9 cellular contexts compared by ENCODE assay signal in genomic region chr16:47523342-47524006, GRCh38.
A peak's percentile ranks its signal among the peaks of the same experiment; 100 is the strongest.
DNase-seq lines count a peak whose midpoint lies in the region; ATAC-seq and TF ChIP-seq lines count a peak whose summit lies in the region.
"Had no signal": no experiment of that assay in that cellular context is flagged by ENCODE, and none has a peak within 500 bp of the region (broad histone marks: within the 10 kb centered on the region; RNA-seq: fewer than 3 reads in every experiment).

No MANE protein-coding gene starts in this region.

- POLR2A ChIA-PET in CD4-positive, alpha-beta memory T cell (lab: Charles Lee; ENCODE audit: partially characterized antibody), result no interaction called here

- DNase-seq in GM06990 (ENCODE audit: extremely low read depth, insufficient read length) (peak; percentile 57), germinal center (ENCODE audit: low spot score) (peak; percentile 57), A172 (ENCODE audit: low spot score) (no peak)
- no peak for DNase-seq in activated T-cell treated with anti-CD3 and anti-CD28 coated beads, Interleukin-2, amount 50 U/mL, for 48 hours
- DNase-seq in CD4-positive, alpha-beta memory T cell, result no peak
- DNase-seq in stimulated activated CD4-positive, alpha-beta T cell treated with anti-CD3 and anti-CD28 coated beads, Interleukin-4, amount 100 ng/mL, for 1 hour, result no peak

- no peaks in the 10 kb centered on the region for H3K27me3 Mint-ChIP-seq in CD4-positive, alpha-beta memory T cell

- peaks cover 31 to 42% of the 10 kb centered on the region in 2 donors for H3K36me3 Mint-ChIP-seq in CD4-positive, alpha-beta memory T cell

- H3K4me1 Mint-ChIP-seq in CD4-positive, alpha-beta memory T cell, result peaks cover 5 to 17% (median 13%) of the 10 kb centered on the region in 4 donors

- H3K36me3 ChIP-seq in GM06990 (ENCODE audit: control insufficient read depth, insufficient read depth, low read length), result no peaks in the 10 kb centered on the region; the same call in none of the 2 replicates
- no peaks in the 10 kb centered on the region for H3K36me3 ChIP-seq in CD4-positive, alpha-beta memory T cell (ENCODE audit: insufficient read depth, low read length)

- H3K9me3 Mint-ChIP-seq in CD4-positive, alpha-beta memory T cell, result peaks cover 0 to 2% (median 0%) of the 10 kb centered on the region in 8 donors

- H3K27ac Mint-ChIP-seq in CD4-positive, alpha-beta memory T cell, result peak overlapping the region in 3 of 7 donors; percentile 10 to 43 (median 30)

- ATAC-seq in GM21367 (IDR thresholded peaks at IDR 0.05; ENCODE audit: unreplicated experiment) (peak; percentile 99), HG03442 (IDR thresholded peaks at IDR 0.05; ENCODE audit: unreplicated experiment) (peak; percentile 99)
- ATAC-seq: SK-N-SH treated with all-trans-retinoic acid at 6 μM for 48 hours had no signal

- intact Hi-C loops in CD4-positive, alpha-beta memory T cell (cut with micrococcal nuclease), result no loop called here

- H3K4me3 Mint-ChIP-seq in CD4-positive, alpha-beta memory T cell, result peak overlapping the region in 1 of 8 donors; percentile 8

- H3K27me3 ChIP-seq in GM06990 (replicated peaks; ENCODE audit: control insufficient read depth, insufficient read depth, low read length), result no peaks in the 10 kb centered on the region
- H3K27me3 ChIP-seq in CD4-positive, alpha-beta memory T cell (ENCODE audit: insufficient read depth, low read length), result no peaks in the 10 kb centered on the region

- no peak overlapping the region for H3K27ac ChIP-seq in CD4-positive, alpha-beta memory T cell (ENCODE audit: low read depth, low read length)

- H3K4me3 ChIP-seq in GM06990 (replicated peaks; ENCODE audit: low read depth, low read length), result no peak overlapping the region
- no peak overlapping the region for H3K4me3 ChIP-seq in CD4-positive, alpha-beta memory T cell (ENCODE audit: low read length in 2 of 2)

- CTCF ChIA-PET in CD4-positive, alpha-beta memory T cell (lab: Charles Lee; ENCODE audit: partially characterized antibody), result no interaction called here

- H3K9me3 ChIP-seq in CD4-positive, alpha-beta memory T cell (ENCODE audit: control insufficient read depth in 1 of 2, low read length in 2 of 2), result no peaks in the 10 kb centered on the region

- H3K4me1 ChIP-seq in CD4-positive, alpha-beta memory T cell (ENCODE audit: insufficient read depth, low read length), result peaks cover 7% of the 10 kb centered on the region

- no peak for TF ChIP-seq CTCF in GM06990 (IDR thresholded peaks at IDR 0.05; ENCODE audit: insufficient read depth, low read length, poor library complexity, severe bottlenecking)

Comparison
In these comparisons a context has a peak if more than half of its experiments do, and no peak if none do; other contexts are left out.
1. DNase-seq: peak in GM06990 (single experiment) and germinal center (single experiment); none in activated T-cell treated with anti-CD3 and anti-CD28 coated beads, Interleukin-2, amount 50 U/mL, for 48 hours (0 of 2), A172 (single experiment), CD4-positive, alpha-beta memory T cell (0 of 5) and stimulated activated CD4-positive, alpha-beta T cell treated with anti-CD3 and anti-CD28 coated beads, Interleukin-4, amount 100 ng/mL, for 1 hour (single experiment).